24 cellular contexts compared by ENCODE assay signal in the genomic region with DNA sequence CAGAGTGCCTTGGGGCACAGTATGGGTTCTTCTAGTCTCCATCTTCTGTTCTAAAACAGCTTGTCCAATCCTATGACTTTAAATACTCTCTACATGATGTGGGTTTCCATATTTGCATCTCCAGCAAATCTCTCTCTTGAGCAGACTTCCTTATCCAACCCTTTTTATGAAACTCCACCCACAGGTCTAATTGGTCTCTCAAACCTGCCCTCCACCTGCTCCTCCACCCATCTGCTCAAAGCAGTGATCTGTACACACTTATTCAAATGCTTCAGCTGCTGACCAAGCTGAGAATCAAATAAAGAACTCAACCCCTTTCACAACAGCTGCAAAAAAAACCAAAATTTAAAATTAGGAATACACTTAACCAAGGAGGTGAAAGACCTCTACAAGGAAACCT. TPM values are rescaled to one million over a fixed set of nuclear protein-coding genes. Genes with fewer than 3 reads are reported as not detected.
A peak's percentile ranks its signal among the peaks of the same experiment; 100 is the strongest.
DNase-seq lines count a peak whose midpoint lies in the region; ATAC-seq and TF ChIP-seq lines count a peak whose summit lies in the region.
"Had no signal": no experiment of that assay in that cellular context is flagged by ENCODE, and none has a peak within 500 bp of the region (broad histone marks: within the 10 kb centered on the region; RNA-seq: fewer than 3 reads in every experiment).

No MANE protein-coding gene starts in this region.

- no peak overlapping the region for H3K9ac ChIP-seq in Karpas-422 (ENCODE audit: low read length)

- intact Hi-C loops in Calu3 (cut with micrococcal nuclease; ENCODE audit: unreplicated experiment), result no loop called here
- intact Hi-C loops in Caco-2 (cut with micrococcal nuclease; ENCODE audit: unreplicated experiment), result no loop called here

- H4K20me1 ChIP-seq in Karpas-422 (ENCODE audit: insufficient read depth, low read depth, low read length), result no peaks in the 10 kb centered on the region

- CTCF ChIA-PET in Calu3 (lab: Charles Lee) (no interaction called here), Caco-2 (lab: Charles Lee) (no interaction called here)

- H3K4me3 ChIP-seq in Karpas-422 (ENCODE audit: low read length) (no peak overlapping the region), Caco-2 (ENCODE audit: low read depth, low read length) (no peak overlapping the region)
- H3K4me3 ChIP-seq: vagina had no signal

- H3K27me3 Mint-ChIP-seq in stimulated activated naive B cell treated with anti-CD40 and anti-IgM and Interleukin-4, amounts not matched to agents 10 μg/mL and 1 μg/mL and 100 μg/mL, for 72 hours, result no peaks in the 10 kb centered on the region
- no peaks in the 10 kb centered on the region for H3K27me3 Mint-ChIP-seq in Calu3 (ENCODE audit: unreplicated experiment)
- peaks cover 8% of the 10 kb centered on the region for H3K27me3 Mint-ChIP-seq in Caco-2 (ENCODE audit: insufficient read depth, unreplicated experiment)

- POLR2A ChIA-PET in Caco-2 (lab: Charles Lee), result no interaction called here

- H3K9me3 ChIP-seq in Karpas-422 (ENCODE audit: low read length), result no peaks in the 10 kb centered on the region
- no peaks in the 10 kb centered on the region for H3K9me3 ChIP-seq in Caco-2
- H3K9me3 ChIP-seq: vagina had no signal

- BruUV-seq in Calu3 (replicated peaks; lab: Mats Ljungman, UMichigan) (no TSS peak), Caco-2 (replicated peaks; lab: Mats Ljungman, UMichigan) (no TSS peak)

- DNase-seq in NCI-H748 (lab: John Stamatoyannopoulos, UW; ENCODE audit: unreplicated experiment), result peak; percentile 34
- no peak for DNase-seq in NCI-H748 treated with DMSO at 0.1 percent for 48 hours (lab: John Stamatoyannopoulos, UW)
- peak; percentile 73 for DNase-seq in Karpas-422
- DNase-seq in stimulated activated naive B cell treated with anti-CD40 and anti-IgM and Interleukin-4, amounts not matched to agents 10 μg/mL and 1 μg/mL and 100 μg/mL, for 72 hours, result no peak
- no peak for DNase-seq in Calu3
- DNase-seq in Caco-2, result no peak
- DNase-seq: activated CD8-positive, alpha-beta T cell treated with anti-CD3 and anti-CD28 coated beads, Interleukin-2, amount 10 ng/mL, durations not matched to agents 7 days and 5 days; activated naive CD8-positive, alpha-beta T cell treated with anti-CD3 and anti-CD28 coated beads for 36 hours; activated T-cell treated with anti-CD3 and anti-CD28 coated beads, Interleukin-2, amount 50 U/mL, for 48 hours; foreskin melanocyte; Kasumi-1; NCI-H1105; NCI-H226; nucleus accumbens; SHP77; stimulated activated CD4-positive, alpha-beta T cell treated with anti-CD3 and anti-CD28 coated beads, Interleukin-1b, Interleukin-23, amount 100 ng/mL, for 48 hours; substantia nigra; T-helper 1 cell had no signal

- peak overlapping the region; percentile 45; the same call in 1 of the 2 replicates for H3K27ac ChIP-seq in Karpas-422 (ENCODE audit: low read length)
- H3K27ac ChIP-seq: vagina, VCaP had no signal

- peak; percentile 55 for ATAC-seq in HG02763 (IDR thresholded peaks at IDR 0.05; ENCODE audit: unreplicated experiment)
- peak in 1 of 2 donors; percentile 20 for ATAC-seq in stimulated activated naive B cell treated with anti-CD40 and anti-IgM and Interleukin-4, amounts not matched to agents 10 μg/mL and 1 μg/mL and 100 μg/mL, for 72 hours (replicated peaks)
- ATAC-seq in GM21825 (IDR thresholded peaks at IDR 0.05; ENCODE audit: unreplicated experiment), result no peak
- ATAC-seq: activated CD8-positive, alpha-beta T cell treated with anti-CD3 and anti-CD28 coated beads, Interleukin-2, amount 10 ng/mL, durations not matched to agents 7 days and 5 days; HCT116; sciatic nerve had no signal

- H3K36me3 ChIP-seq in Karpas-422 (ENCODE audit: insufficient read depth, low read length) (no peaks in the 10 kb centered on the region), Caco-2 (ENCODE audit: control insufficient read depth, insufficient read depth, low read length) (no peaks in the 10 kb centered on the region)
- H3K36me3 ChIP-seq: vagina had no signal

- H3K4me2 ChIP-seq in Karpas-422 (ENCODE audit: low read depth, low read length, poor library complexity, severe bottlenecking), result no peak overlapping the region

- H3K27ac Mint-ChIP-seq in stimulated activated naive B cell treated with anti-CD40 and anti-IgM and Interleukin-4, amounts not matched to agents 10 μg/mL and 1 μg/mL and 100 μg/mL, for 72 hours, result peak overlapping the region; percentile 85
- H3K27ac Mint-ChIP-seq in Calu3 (ENCODE audit: unreplicated experiment) (no peak overlapping the region), Caco-2 (ENCODE audit: unreplicated experiment) (no peak overlapping the region)
- H3K27ac Mint-ChIP-seq: activated CD8-positive, alpha-beta T cell treated with anti-CD3 and anti-CD28 coated beads, Interleukin-2, amount 10 ng/mL, durations not matched to agents 7 days and 5 days; activated naive CD8-positive, alpha-beta T cell treated with anti-CD3 and anti-CD28 coated beads for 36 hours had no signal

- H3K4me1 Mint-ChIP-seq in stimulated activated naive B cell treated with anti-CD40 and anti-IgM and Interleukin-4, amounts not matched to agents 10 μg/mL and 1 μg/mL and 100 μg/mL, for 72 hours, result peaks cover 42 to 60% of the 10 kb centered on the region in 2 donors
- H3K4me1 Mint-ChIP-seq in Calu3 (ENCODE audit: low read depth, unreplicated experiment) (no peaks in the 10 kb centered on the region), Caco-2 (ENCODE audit: low read depth, unreplicated experiment) (no peaks in the 10 kb centered on the region)

- peaks cover 54 to 60% of the 10 kb centered on the region in 2 donors for H3K36me3 Mint-ChIP-seq in stimulated activated naive B cell treated with anti-CD40 and anti-IgM and Interleukin-4, amounts not matched to agents 10 μg/mL and 1 μg/mL and 100 μg/mL, for 72 hours
- H3K36me3 Mint-ChIP-seq in Calu3 (ENCODE audit: insufficient read depth, unreplicated experiment) (no peaks in the 10 kb centered on the region), Caco-2 (ENCODE audit: insufficient read depth, unreplicated experiment) (no peaks in the 10 kb centered on the region)

- H3K9me2 ChIP-seq in Karpas-422 (replicated peaks; ENCODE audit: insufficient read depth, low read length), result no peaks in the 10 kb centered on the region

- peaks cover 9 to 12% of the 10 kb centered on the region in 2 donors for H3K9me3 Mint-ChIP-seq in stimulated activated naive B cell treated with anti-CD40 and anti-IgM and Interleukin-4, amounts not matched to agents 10 μg/mL and 1 μg/mL and 100 μg/mL, for 72 hours
- H3K9me3 Mint-ChIP-seq in Calu3 (ENCODE audit: low read depth, unreplicated experiment) (no peaks in the 10 kb centered on the region), Caco-2 (ENCODE audit: unreplicated experiment) (no peaks in the 10 kb centered on the region)
- H3K9me3 Mint-ChIP-seq: activated naive CD8-positive, alpha-beta T cell treated with anti-CD3 and anti-CD28 coated beads for 36 hours had no signal

- no peak overlapping the region for H2AFZ ChIP-seq in Karpas-422 (ENCODE audit: low read length)

- H3K79me2 ChIP-seq in Karpas-422 (ENCODE audit: low read length), result peaks cover 74% of the 10 kb centered on the region

- H3K4me3 Mint-ChIP-seq in stimulated activated naive B cell treated with anti-CD40 and anti-IgM and Interleukin-4, amounts not matched to agents 10 μg/mL and 1 μg/mL and 100 μg/mL, for 72 hours, result peak overlapping the region; percentile 21 to 43
- no peak overlapping the region for H3K4me3 Mint-ChIP-seq in Calu3 (ENCODE audit: low read depth, unreplicated experiment)
- no peak overlapping the region for H3K4me3 Mint-ChIP-seq in Caco-2 (ENCODE audit: unreplicated experiment)
- H3K4me3 Mint-ChIP-seq: activated CD8-positive, alpha-beta T cell treated with anti-CD3 and anti-CD28 coated beads, Interleukin-2, amount 10 ng/mL, durations not matched to agents 7 days and 5 days; activated naive CD8-positive, alpha-beta T cell treated with anti-CD3 and anti-CD28 coated beads for 36 hours had no signal

- H3K27me3 ChIP-seq in Karpas-422 (ENCODE audit: low read length) (no peaks in the 10 kb centered on the region), Caco-2 (replicated peaks; ENCODE audit: control insufficient read depth, insufficient read depth, low read length) (no peaks in the 10 kb centered on the region)
- H3K27me3 ChIP-seq: vagina had no signal

- H3K4me1 ChIP-seq in Karpas-422 (ENCODE audit: low read length), result peaks cover 27% of the 10 kb centered on the region
- no peaks in the 10 kb centered on the region for H3K4me1 ChIP-seq in Caco-2
- H3K4me1 ChIP-seq: vagina had no signal

- TF ChIP-seq CTCF in Calu3 (IDR thresholded peaks at IDR 0.05; ENCODE audit: unreplicated experiment), result no peak
- TF ChIP-seq CTCF in Caco-2 (IDR thresholded peaks at IDR 0.05; ENCODE audit: insufficient read depth in 1 of 2, low read depth in 1 of 2, low read length in 1 of 2, severe bottlenecking in 1 of 2, unreplicated experiment in 1 of 2), result no peak

RNA-seq across cellular contexts. Expression of gene MCOLN2, which starts 11.5 kb away (rescaled TPM):
- total RNA-seq in Karpas-422 (2014; rRNA removed; shearing (Covaris generic); ENCODE audit: low replicate concordance), result 52.4 and 56.1 TPM in 2 replicates
- 12.2 and 12.6 TPM in 2 replicates for total RNA-seq in Calu3 (2022)
- total RNA-seq in Caco-2 (2022), result not detected in 2 replicates

Comparison
In these comparisons a context has a peak if more than half of its experiments do, and no peak if none do; other contexts are left out.
1. DNase-seq: peak in NCI-H748 (single experiment) and Karpas-422 (single experiment); none in NCI-H748 treated with DMSO at 0.1 percent for 48 hours (single experiment), stimulated activated naive B cell treated with anti-CD40 and anti-IgM and Interleukin-4, amounts not matched to agents 10 μg/mL and 1 μg/mL and 100 μg/mL, for 72 hours (single experiment), Calu3 (single experiment) and Caco-2 (0 of 2).
2. H3K4me3 Mint-ChIP-seq: peak in stimulated activated naive B cell treated with anti-CD40 and anti-IgM and Interleukin-4, amounts not matched to agents 10 μg/mL and 1 μg/mL and 100 μg/mL, for 72 hours (2 of 2); none in Calu3 (single experiment) and Caco-2 (single experiment).
3. RNA of gene MCOLN2, which starts 11.5 kb away (total RNA-seq): 52.4 to 56.1 TPM in Karpas-422 and 12.2 to 12.6 TPM in Calu3; not detected in Caco-2; every median in the first group is over 10 times any median in the second.